8 cellular contexts compared by ENCODE assay signal in genomic region chr16:9092282-9092962, GRCh38. TPM values are rescaled to one million over a fixed set of nuclear protein-coding genes. Genes with fewer than 3 reads are reported as not detected.
DNase-seq lines count a peak whose midpoint lies in the region; ATAC-seq and TF ChIP-seq lines count a peak whose summit lies in the region.

No MANE protein-coding gene starts in this region.

- H3K4me3 Mint-ChIP-seq in CD8-positive, alpha-beta T cell, result peak overlapping the region; percentile 99
- H3K4me3 Mint-ChIP-seq in stimulated activated naive CD8-positive, alpha-beta T cell treated with anti-CD3 and anti-CD28 coated beads, Interleukin-15, amount 100 ng/mL, for 72 hours, result peak overlapping the region; percentile 89 to 97

- POLR2A ChIA-PET in CD8-positive, alpha-beta T cell (lab: Charles Lee), result interaction anchor here (0.9 to 4.4 kb wide), 10 partner anchors 9 to 296 kb away, joined by 3 to 70 read pairs (median 10); partner anchors contain the start of genes CARHSP1 and USP7

- H3K27ac ChIP-seq in CD8-positive, alpha-beta T cell (ENCODE audit: low read depth, low read length), result peak overlapping the region; percentile 82
- H3K27ac ChIP-seq in KOPT-K1 (ENCODE audit: low read depth, low read length, poor library complexity, severe bottlenecking) (peak overlapping the region; percentile 93), ectodermal cell (ENCODE audit: insufficient read depth, low read depth, low read length, poor library complexity, severe bottlenecking) (peak overlapping the region; percentile 48)

- peaks cover 48% of the 10 kb centered on the region for H3K4me1 ChIP-seq in CD8-positive, alpha-beta T cell (ENCODE audit: insufficient read depth, low read length)
- peaks cover 8% of the 10 kb centered on the region for H3K4me1 ChIP-seq in ectodermal cell (ENCODE audit: control insufficient read depth, insufficient read depth, low read length)

- H3K9me3 Mint-ChIP-seq in CD8-positive, alpha-beta T cell, result no peaks in the 10 kb centered on the region
- H3K9me3 Mint-ChIP-seq in stimulated activated naive CD8-positive, alpha-beta T cell treated with anti-CD3 and anti-CD28 coated beads, Interleukin-15, amount 100 ng/mL, for 72 hours, result no peaks in the 10 kb centered on the region

- DNase-seq in CD8-positive, alpha-beta T cell, result peak; percentile 30 to 74 (median 57)
- DNase-seq in GM20000 (ENCODE audit: low spot score) (peak; percentile 56), midbrain (lab: John Stamatoyannopoulos, UW) (peak; percentile 37), HPDE6-E6E7 (ENCODE audit: extremely low spot score) (no peak)
- DNase-seq in activated CD4-positive, alpha-beta T cell treated with anti-CD3 and anti-CD28 coated beads, Interleukin-2, amount 50 U/mL, for 24 hours (ENCODE audit: low read depth in 1 of 2, low spot score in 1 of 2), result peak; percentile 31 to 42
- peak; percentile 64 to 65 for DNase-seq in stimulated activated naive CD8-positive, alpha-beta T cell treated with anti-CD3 and anti-CD28 coated beads, Interleukin-15, amount 100 ng/mL, for 72 hours

- peak; percentile 5 for ATAC-seq in CD8-positive, alpha-beta T cell
- ATAC-seq in stimulated activated naive CD8-positive, alpha-beta T cell treated with anti-CD3 and anti-CD28 coated beads, Interleukin-15, amount 100 ng/mL, for 72 hours, result peak; percentile 1

- peaks cover 41% of the 10 kb centered on the region for H3K4me1 Mint-ChIP-seq in CD8-positive, alpha-beta T cell (ENCODE audit: low read depth)
- peaks cover 54% of the 10 kb centered on the region for H3K4me1 Mint-ChIP-seq in stimulated activated naive CD8-positive, alpha-beta T cell treated with anti-CD3 and anti-CD28 coated beads, Interleukin-15, amount 100 ng/mL, for 72 hours

- CTCF ChIA-PET in CD8-positive, alpha-beta T cell (lab: Charles Lee), result interaction anchor here (1.5 to 2.3 kb wide), 2 partner anchors 10 to 84 kb away, joined by 5 to 8 read pairs; no protein-coding TSS in a partner anchor

- TF ChIP-seq CTCF in CD8-positive, alpha-beta T cell (IDR thresholded peaks at IDR 0.05), result no peak
- TF ChIP-seq CTCF in GM20000 (IDR thresholded peaks at IDR 0.05; ENCODE audit: extremely low read depth, missing control alignments), result no peak

- peak overlapping the region; percentile 93 for H3K4me3 ChIP-seq in CD8-positive, alpha-beta T cell (ENCODE audit: low read depth, low read length)
- peak overlapping the region; percentile 90 for H3K4me3 ChIP-seq in ectodermal cell (ENCODE audit: insufficient read depth, low read depth, low read length)

- intact Hi-C loops in CD8-positive, alpha-beta T cell (cut with DNase I, micrococcal nuclease), result loop anchor here (1.0 to 5.0 kb wide), 8 partner anchors 11 to 1650 kb away; partner anchors contain the start of genes METTL22 (in 2 of the 2), CARHSP1 (in 1 of the 2), NUBP1 (in 1 of the 2) and PMM2 (in 1 of the 2)

- peaks cover 38% of the 10 kb centered on the region for H3K36me3 Mint-ChIP-seq in CD8-positive, alpha-beta T cell

- WGBS in ectodermal cell, 2 experiments, result 0% methylated on average over 62 to 63 of the region's 63 CpGs

- H3K27me3 ChIP-seq in CD8-positive, alpha-beta T cell (ENCODE audit: insufficient read depth, low read length), result no peaks in the 10 kb centered on the region
- H3K27me3 ChIP-seq in ectodermal cell (ENCODE audit: control insufficient read depth, insufficient read depth, low read length, poor library complexity, severe bottlenecking), result no peaks in the 10 kb centered on the region

- H3K36me3 ChIP-seq in CD8-positive, alpha-beta T cell (ENCODE audit: insufficient read depth, low read length), result peaks cover 5% of the 10 kb centered on the region
- H3K36me3 ChIP-seq in KOPT-K1 (ENCODE audit: insufficient read depth, low read length), result peaks cover 44% of the 10 kb centered on the region
- no peaks in the 10 kb centered on the region for H3K36me3 ChIP-seq in ectodermal cell (ENCODE audit: control insufficient read depth, insufficient read depth, low read length)

- H3K9me3 ChIP-seq in CD8-positive, alpha-beta T cell (ENCODE audit: low read length), result no peaks in the 10 kb centered on the region
- H3K9me3 ChIP-seq in KOPT-K1 (ENCODE audit: insufficient read depth, low read length, poor library complexity, severe bottlenecking) (no peaks in the 10 kb centered on the region), ectodermal cell (ENCODE audit: control insufficient read depth, low read length) (no peaks in the 10 kb centered on the region)

- no peaks in the 10 kb centered on the region for H3K27me3 Mint-ChIP-seq in CD8-positive, alpha-beta T cell (ENCODE audit: low read depth)
- no peaks in the 10 kb centered on the region for H3K27me3 Mint-ChIP-seq in stimulated activated naive CD8-positive, alpha-beta T cell treated with anti-CD3 and anti-CD28 coated beads, Interleukin-15, amount 100 ng/mL, for 72 hours

- peak overlapping the region; percentile 99 for H3K27ac Mint-ChIP-seq in CD8-positive, alpha-beta T cell
- H3K27ac Mint-ChIP-seq in stimulated activated naive CD8-positive, alpha-beta T cell treated with anti-CD3 and anti-CD28 coated beads, Interleukin-15, amount 100 ng/mL, for 72 hours, result peak overlapping the region; percentile 97 to 99

RNA-seq across cellular contexts. Expression of gene HAPSTR1, which starts 1.0 kb away (rescaled TPM):
- total RNA-seq in CD8-positive, alpha-beta T cell, result 100 to 1,000 TPM; 189 to 191 TPM
- 54.5 TPM for polyA plus RNA-seq in ectodermal cell (2013, experiment 1 of 4)
- 63.8 TPM for polyA plus RNA-seq in ectodermal cell (2013, experiment 2 of 4)
- 32.6 TPM for polyA plus RNA-seq in ectodermal cell (2013, experiment 3 of 4)
- 37.2 TPM for polyA plus RNA-seq in ectodermal cell (2013, experiment 4 of 4)
